In the genomic region with DNA sequence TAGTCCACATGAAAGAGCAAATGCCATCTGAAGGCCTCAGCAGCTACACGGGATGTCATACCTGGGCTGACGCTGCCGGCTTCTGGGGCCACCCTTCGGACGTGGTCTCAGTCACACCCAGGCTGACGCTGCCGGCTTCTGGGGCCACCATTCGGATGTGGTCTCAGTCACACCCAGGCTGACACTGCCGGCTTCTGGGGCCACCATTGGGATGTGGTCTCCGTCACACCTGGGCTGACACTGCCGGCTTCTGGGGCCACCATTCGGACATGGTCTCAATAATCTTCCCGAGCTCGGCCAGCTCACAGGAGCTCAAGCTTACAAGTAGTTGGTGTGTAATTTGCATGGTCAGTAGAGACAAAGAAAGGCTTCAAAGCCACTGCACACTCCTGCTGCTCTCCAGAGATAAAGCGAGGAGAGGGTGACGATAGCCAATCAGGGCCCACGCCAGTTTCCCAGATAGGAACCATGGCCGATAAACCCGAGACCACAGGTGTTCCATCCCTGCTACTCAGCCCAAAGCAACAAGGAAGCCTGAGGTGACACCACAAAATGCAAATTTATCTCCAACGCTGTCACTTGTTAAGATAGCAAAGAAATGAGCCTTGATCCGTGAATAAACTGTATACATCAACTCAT, we compare ENCODE assay signal across 22 cellular contexts.
"Had no signal": no experiment of that assay in that cellular context is flagged by ENCODE, and none has a peak within 500 bp of the region (broad histone marks: within the 10 kb centered on the region; RNA-seq: fewer than 3 reads in every experiment).

No MANE protein-coding gene starts in this region.

- H3K36me3 Mint-ChIP-seq: activated CD4-positive, alpha-beta memory T cell treated with anti-CD3 and anti-CD28 coated beads for 36 hours; naive thymus-derived CD8-positive, alpha-beta T cell had no signal

- ATAC-seq: activated CD4-positive, CD25-positive, alpha-beta regulatory T cell treated with anti-CD3 and anti-CD28 coated beads, Interleukin-2, amount 50 U/mL, for 24 hours; activated naive CD4-positive, alpha-beta T cell treated with anti-CD3 and anti-CD28 coated beads, Interleukin-2, amount 50 U/mL, for 72 hours; effector memory CD8-positive, alpha-beta T cell; gastroesophageal sphincter; left cardiac atrium; left ventricle myocardium superior; naive thymus-derived CD8-positive, alpha-beta T cell; stimulated activated naive CD8-positive, alpha-beta T cell treated with anti-CD3 and anti-CD28 coated beads, Interleukin-15, amount 100 ng/mL, for 72 hours had no signal

- H3K27me3 Mint-ChIP-seq: activated CD4-positive, alpha-beta memory T cell treated with anti-CD3 and anti-CD28 coated beads for 36 hours; activated CD4-positive, alpha-beta T cell treated with anti-CD3 and anti-CD28 coated beads, Interleukin-2, amount 10 ng/mL, durations not matched to agents 24 days and 14 days had no signal

- H3K4me1 Mint-ChIP-seq: activated CD4-positive, alpha-beta T cell treated with anti-CD3 and anti-CD28 coated beads, Interleukin-2, amount 10 ng/mL, durations not matched to agents 24 days and 14 days; naive thymus-derived CD8-positive, alpha-beta T cell; stimulated activated naive CD8-positive, alpha-beta T cell treated with anti-CD3 and anti-CD28 coated beads, Interleukin-15, amount 100 ng/mL, for 72 hours had no signal

- DNase-seq: activated CD4-positive, alpha-beta memory T cell treated with anti-CD3 and anti-CD28 coated beads for 36 hours; activated CD4-positive, alpha-beta T cell treated with anti-CD3 and anti-CD28 coated beads, Interleukin-2, amount 10 ng/mL, durations not matched to agents 24 days and 14 days; activated CD8-positive, alpha-beta memory T cell treated with anti-CD3 and anti-CD28 coated beads, Interleukin-2, amount 50 U/mL, for 4 hours; activated gamma-delta T cell treated with Interleukin-2 at 50 U/mL for 16 hours; activated T-cell treated with anti-CD3 and anti-CD28 coated beads, Interleukin-2, amount 50 U/mL, for 1 hour; effector memory CD8-positive, alpha-beta T cell; left cardiac atrium; left ventricle myocardium superior; mammary epithelial cell; stimulated activated CD4-positive, alpha-beta T cell treated with anti-CD3 and anti-CD28 coated beads, Interleukin-2, amount 100 ng/mL, for 48 hours; stimulated activated naive CD8-positive, alpha-beta T cell treated with anti-CD3 and anti-CD28 coated beads, Interleukin-15, amount 100 ng/mL, for 72 hours; substantia nigra; T-helper 9 cell; thyroid gland; upper lobe of left lung; WERI-Rb-1 had no signal

- H3K4me3 Mint-ChIP-seq: activated CD4-positive, alpha-beta memory T cell treated with anti-CD3 and anti-CD28 coated beads for 36 hours; activated CD4-positive, alpha-beta T cell treated with anti-CD3 and anti-CD28 coated beads, Interleukin-2, amount 10 ng/mL, durations not matched to agents 24 days and 14 days; activated T-helper 1 cell treated with anti-CD3 and anti-CD28 coated beads, Interleukin-12 subunit alpha, Interleukin-12 subunit beta, Interleukin-2, Interleukin-4 antibody, amounts not matched to agents 30 ng/mL and 10 ng/mL and 1 ng/mL, durations not matched to agents 14 hours and 24 hours and 36 hours; effector memory CD8-positive, alpha-beta T cell; naive thymus-derived CD8-positive, alpha-beta T cell; stimulated activated naive CD8-positive, alpha-beta T cell treated with anti-CD3 and anti-CD28 coated beads, Interleukin-15, amount 100 ng/mL, for 72 hours; T-helper 1 cell treated with Interleukin-12 subunit alpha and Interleukin-12 subunit beta and Interleukin-4 antibody, amounts not matched to agents 30 μg/mL and 1 μg/mL, for 36 hours had no signal

- H3K27ac Mint-ChIP-seq: activated CD4-positive, alpha-beta memory T cell treated with anti-CD3 and anti-CD28 coated beads for 36 hours; activated CD4-positive, alpha-beta T cell treated with anti-CD3 and anti-CD28 coated beads, Interleukin-2, amount 10 ng/mL, durations not matched to agents 24 days and 14 days; activated naive CD4-positive, alpha-beta T cell treated with anti-CD3 and anti-CD28 coated beads, Interleukin-2, amount 50 U/mL, for 72 hours; activated T-helper 1 cell treated with anti-CD3 and anti-CD28 coated beads, Interleukin-12 subunit alpha, Interleukin-12 subunit beta, Interleukin-2, Interleukin-4 antibody, amounts not matched to agents 30 ng/mL and 10 ng/mL and 1 ng/mL, durations not matched to agents 14 hours and 24 hours and 36 hours; effector memory CD8-positive, alpha-beta T cell; naive thymus-derived CD8-positive, alpha-beta T cell; T-helper 1 cell treated with Interleukin-12 subunit alpha and Interleukin-12 subunit beta and Interleukin-4 antibody, amounts not matched to agents 30 μg/mL and 1 μg/mL, for 36 hours had no signal
